ENCODE assay signal across 14 cellular contexts in the genomic region with DNA sequence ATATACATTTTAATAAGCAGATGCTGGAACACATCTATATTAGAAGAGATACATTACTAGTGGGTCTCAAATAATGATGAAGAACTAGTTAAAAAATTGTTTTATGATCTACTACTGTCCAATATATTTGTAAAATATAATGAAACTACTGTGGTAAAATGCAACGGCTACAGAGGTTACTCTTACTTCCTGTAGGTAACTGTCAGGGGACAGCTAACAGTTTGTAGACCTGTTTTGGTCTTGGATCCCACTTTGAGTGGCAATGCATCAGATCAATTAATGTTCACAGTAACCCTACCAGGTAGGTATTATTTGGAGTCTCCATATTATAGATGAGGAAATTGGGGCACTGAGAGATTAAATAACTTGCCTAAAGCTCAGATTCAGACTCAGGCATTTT. TPM values are rescaled to one million over a fixed set of nuclear protein-coding genes. Genes with fewer than 3 reads are reported as not detected.
DNase-seq lines count a peak whose midpoint lies in the region; ATAC-seq and TF ChIP-seq lines count a peak whose summit lies in the region.
"Had no signal": no experiment of that assay in that cellular context is flagged by ENCODE, and none has a peak within 500 bp of the region (broad histone marks: within the 10 kb centered on the region; RNA-seq: fewer than 3 reads in every experiment).

No MANE protein-coding gene starts in this region.

- H3K9me3 ChIP-seq in Caco-2: no peaks in the 10 kb centered on the region
- H3K9me3 ChIP-seq in gastrocnemius medialis: no peaks in the 10 kb centered on the region

- DNase-seq in MCF 10A (ENCODE audit: unreplicated experiment) (no peak), Caco-2 (no peak), AG08395 (ENCODE audit: low spot score) (no peak), LoVo (ENCODE audit: low spot score) (no peak), gastrocnemius medialis (no peak)
- DNase-seq: CD4-positive, alpha-beta memory T cell; NCI-H1105; T-helper 9 cell had no signal

- H3K4me3 Mint-ChIP-seq in MCF 10A (ENCODE audit: unreplicated experiment) (no peak overlapping the region), Caco-2 (ENCODE audit: unreplicated experiment) (no peak overlapping the region)
- H3K4me3 Mint-ChIP-seq: CD4-positive, alpha-beta memory T cell had no signal

- POLR2A ChIA-PET in MCF 10A (lab: Yijun Ruan, JAX): interaction anchor here (0.6 to 2.3 kb wide), 16 partner anchors 8 to 973 kb away, joined by 3 to 19 read pairs (median 5); a partner anchor contains a TSS
- POLR2A ChIA-PET in Caco-2 (lab: Charles Lee): no interaction called here

- in situ Hi-C loops in gastrocnemius medialis (cut with MboI; ENCODE audit: low sequenced_read_pairs in 4 of 4): loop anchor here in 1 of 4 donors (25.0 kb wide), 1 partner anchor 1211 kb away; a partner anchor contains a TSS

- CTCF ChIA-PET in MCF 10A (lab: Yijun Ruan, JAX) (interaction anchor here (0.6 to 1.5 kb wide), 5 partner anchors 11 to 207 kb away, joined by 3 to 7 read pairs (median 4); no protein-coding TSS in a partner anchor), Caco-2 (lab: Charles Lee) (no interaction called here)

- H3K36me3 ChIP-seq in Caco-2 (ENCODE audit: control insufficient read depth, insufficient read depth, low read length): no peaks in the 10 kb centered on the region
- no peaks in the 10 kb centered on the region for H3K36me3 ChIP-seq in gastrocnemius medialis
- H3K36me3 ChIP-seq: brain microvascular endothelial cell had no signal

- TF ChIP-seq CTCF in MCF 10A (IDR thresholded peaks at IDR 0.05; ENCODE audit: unreplicated experiment): no peak
- TF ChIP-seq CTCF in Caco-2 (IDR thresholded peaks at IDR 0.05; ENCODE audit: insufficient read depth in 1 of 2, low read depth in 1 of 2, low read length in 1 of 2, severe bottlenecking in 1 of 2, unreplicated experiment in 1 of 2): no peak
- no peak for TF ChIP-seq CTCF in gastrocnemius medialis (IDR thresholded peaks at IDR 0.05 in 4 of 5, conservative IDR thresholded peaks at IDR 0.05 in 1 of 5)

- peak overlapping the region; percentile 74 for H3K27ac Mint-ChIP-seq in MCF 10A (ENCODE audit: low read depth, unreplicated experiment)
- no peak overlapping the region for H3K27ac Mint-ChIP-seq in Caco-2 (ENCODE audit: unreplicated experiment)

- H3K9me3 Mint-ChIP-seq in MCF 10A (ENCODE audit: unreplicated experiment): no peaks in the 10 kb centered on the region
- no peaks in the 10 kb centered on the region for H3K9me3 Mint-ChIP-seq in Caco-2 (ENCODE audit: unreplicated experiment)
- H3K9me3 Mint-ChIP-seq: CD4-positive, alpha-beta memory T cell had no signal

- no TSS peak for BruUV-seq in MCF 10A (replicated peaks; lab: Mats Ljungman, UMichigan)
- BruUV-seq in Caco-2 (replicated peaks; lab: Mats Ljungman, UMichigan): no TSS peak

- no peak overlapping the region for H3K4me3 ChIP-seq in Caco-2 (ENCODE audit: low read depth, low read length)
- no peak overlapping the region for H3K4me3 ChIP-seq in gastrocnemius medialis

- TF ChIP-seq POLR2A in gastrocnemius medialis (IDR thresholded peaks at IDR 0.05): no peak

- intact Hi-C loops in MCF 10A (cut with micrococcal nuclease) (no loop called here), Caco-2 (cut with micrococcal nuclease; ENCODE audit: unreplicated experiment) (no loop called here), gastrocnemius medialis (cut with DNase I; ENCODE audit: low total_unique reads) (no loop called here)

- peaks cover 16% of the 10 kb centered on the region for H3K4me1 Mint-ChIP-seq in MCF 10A (ENCODE audit: insufficient read depth, unreplicated experiment)
- no peaks in the 10 kb centered on the region for H3K4me1 Mint-ChIP-seq in Caco-2 (ENCODE audit: low read depth, unreplicated experiment)

- no peaks in the 10 kb centered on the region for H3K27me3 Mint-ChIP-seq in MCF 10A (ENCODE audit: insufficient read depth, unreplicated experiment)
- no peaks in the 10 kb centered on the region for H3K27me3 Mint-ChIP-seq in Caco-2 (ENCODE audit: insufficient read depth, unreplicated experiment)
- H3K27me3 Mint-ChIP-seq: CD4-positive, alpha-beta memory T cell had no signal

- H3K4me1 ChIP-seq in Caco-2 (no peaks in the 10 kb centered on the region), gastrocnemius medialis (no peaks in the 10 kb centered on the region)
- H3K4me1 ChIP-seq: parathyroid adenoma had no signal

- H3K27ac ChIP-seq in gastrocnemius medialis: no peak overlapping the region
- H3K27ac ChIP-seq: brain microvascular endothelial cell, parathyroid adenoma had no signal

- no peaks in the 10 kb centered on the region for H3K27me3 ChIP-seq in Caco-2 (replicated peaks; ENCODE audit: control insufficient read depth, insufficient read depth, low read length)
- H3K27me3 ChIP-seq in gastrocnemius medialis: no peaks in the 10 kb centered on the region
- H3K27me3 ChIP-seq: brain microvascular endothelial cell had no signal

- ATAC-seq in GM18517 (IDR thresholded peaks at IDR 0.05; ENCODE audit: unreplicated experiment): peak; percentile 82
- peak; percentile 82 for ATAC-seq in GM21423 (IDR thresholded peaks at IDR 0.05; ENCODE audit: unreplicated experiment)
- ATAC-seq in HG03139 (IDR thresholded peaks at IDR 0.05; ENCODE audit: unreplicated experiment): peak; percentile 83
- ATAC-seq in gastrocnemius medialis: no peak
- ATAC-seq: left lobe of liver had no signal

- H3K36me3 Mint-ChIP-seq in MCF 10A (ENCODE audit: insufficient read depth, unreplicated experiment) (peaks cover 7% of the 10 kb centered on the region), Caco-2 (ENCODE audit: insufficient read depth, unreplicated experiment) (no peaks in the 10 kb centered on the region)
- H3K36me3 Mint-ChIP-seq: CD4-positive, alpha-beta memory T cell had no signal

RNA-seq across cellular contexts. Expression of a gene that starts 26.7 kb away (rescaled TPM):
- total RNA-seq in MCF 10A (2022) (22.0 and 25.0 TPM in 2 replicates), Caco-2 (2022) (35.1 TPM in 2 replicates), gastrocnemius medialis (10 to 100 TPM in 1 of 4 donors, 1 to 10 TPM in 3; 5.1 to 12.9 (median 6.0) TPM)

RNA-seq across cellular contexts. Expression of a gene that starts 57.3 kb away (rescaled TPM):
- total RNA-seq in MCF 10A (2022): 60.6 and 71.5 TPM in 2 replicates
- 25.7 and 28.2 TPM in 2 replicates for total RNA-seq in Caco-2 (2022)
- total RNA-seq in gastrocnemius medialis: 100 to 1,000 TPM in 2 of 4 donors, 10 to 100 TPM in 2; 41.2 to 104 (median 90.8) TPM

Comparison
In these comparisons a context has a peak if more than half of its experiments do, and no peak if none do; other contexts are left out.
1. ATAC-seq: peak in GM18517 (single experiment), GM21423 (single experiment) and HG03139 (single experiment); none in gastrocnemius medialis (0 of 2).